ENCODE assay signal across 1 cellular context in the genomic region with DNA sequence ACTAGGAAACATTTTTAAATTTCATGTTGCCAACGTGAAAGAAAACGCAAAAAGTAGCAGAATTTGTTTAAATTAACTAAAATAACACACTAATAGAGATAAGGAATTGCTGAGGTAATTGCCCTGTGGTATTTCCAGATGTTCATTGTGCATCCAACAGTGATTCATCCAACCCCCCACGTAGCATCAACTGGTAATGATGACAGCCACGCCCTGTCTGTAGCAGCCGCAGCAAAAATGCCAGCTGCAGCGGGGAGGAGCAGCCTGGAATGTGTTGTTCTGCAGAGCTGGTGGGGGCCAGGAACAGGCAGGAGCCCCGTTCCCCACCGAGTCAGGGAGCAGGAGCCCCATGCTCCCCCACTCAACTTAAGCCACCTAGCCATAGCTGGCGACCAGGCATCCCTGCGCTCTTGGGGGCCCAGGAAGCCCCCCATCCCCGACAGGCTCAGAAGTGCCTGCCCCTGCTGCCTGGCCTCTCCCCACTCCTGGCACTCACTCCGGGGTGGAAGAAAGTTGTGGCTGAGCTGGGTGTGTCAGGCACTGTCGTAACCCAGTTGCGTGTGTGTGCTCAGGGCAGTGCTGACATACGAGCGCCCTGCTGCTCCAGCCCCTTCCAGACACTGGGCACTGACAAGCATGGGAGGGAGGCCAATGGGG.
A peak's percentile ranks its signal among the peaks of the same experiment; 100 is the strongest.
TF ChIP-seq lines count a peak whose summit lies in the region.

No MANE protein-coding gene starts in this region.

TF ChIP-seq in HEK293, 187 proteins besides CTCF, POLR2A, EP300 and RAD21 (continued from another document):
- TF ChIP-seq, protein P1, sequence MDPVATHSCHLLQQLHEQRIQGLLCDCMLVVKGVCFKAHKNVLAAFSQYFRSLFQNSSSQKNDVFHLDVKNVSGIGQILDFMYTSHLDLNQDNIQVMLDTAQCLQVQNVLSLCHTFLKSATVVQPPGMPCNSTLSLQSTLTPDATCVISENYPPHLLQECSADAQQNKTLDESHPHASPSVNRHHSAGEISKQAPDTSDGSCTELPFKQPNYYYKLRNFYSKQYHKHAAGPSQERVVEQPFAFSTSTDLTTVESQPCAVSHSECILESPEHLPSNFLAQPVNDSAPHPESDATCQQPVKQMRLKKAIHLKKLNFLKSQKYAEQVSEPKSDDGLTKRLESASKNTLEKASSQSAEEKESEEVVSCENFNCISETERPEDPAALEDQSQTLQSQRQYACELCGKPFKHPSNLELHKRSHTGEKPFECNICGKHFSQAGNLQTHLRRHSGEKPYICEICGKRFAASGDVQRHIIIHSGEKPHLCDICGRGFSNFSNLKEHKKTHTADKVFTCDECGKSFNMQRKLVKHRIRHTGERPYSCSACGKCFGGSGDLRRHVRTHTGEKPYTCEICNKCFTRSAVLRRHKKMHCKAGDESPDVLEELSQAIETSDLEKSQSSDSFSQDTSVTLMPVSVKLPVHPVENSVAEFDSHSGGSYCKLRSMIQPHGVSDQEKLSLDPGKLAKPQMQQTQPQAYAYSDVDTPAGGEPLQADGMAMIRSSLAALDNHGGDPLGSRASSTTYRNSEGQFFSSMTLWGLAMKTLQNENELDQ (tag by site-specific recombination; IDR thresholded peaks at IDR 0.05; ENCODE audit: low read depth), result no peak
- TF ChIP-seq, protein P2, sequence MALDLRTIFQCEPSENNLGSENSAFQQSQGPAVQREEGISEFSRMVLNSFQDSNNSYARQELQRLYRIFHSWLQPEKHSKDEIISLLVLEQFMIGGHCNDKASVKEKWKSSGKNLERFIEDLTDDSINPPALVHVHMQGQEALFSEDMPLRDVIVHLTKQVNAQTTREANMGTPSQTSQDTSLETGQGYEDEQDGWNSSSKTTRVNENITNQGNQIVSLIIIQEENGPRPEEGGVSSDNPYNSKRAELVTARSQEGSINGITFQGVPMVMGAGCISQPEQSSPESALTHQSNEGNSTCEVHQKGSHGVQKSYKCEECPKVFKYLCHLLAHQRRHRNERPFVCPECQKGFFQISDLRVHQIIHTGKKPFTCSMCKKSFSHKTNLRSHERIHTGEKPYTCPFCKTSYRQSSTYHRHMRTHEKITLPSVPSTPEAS (tag by site-specific recombination; IDR thresholded peaks at IDR 0.05), result no peak
- TF ChIP-seq, protein P3, sequence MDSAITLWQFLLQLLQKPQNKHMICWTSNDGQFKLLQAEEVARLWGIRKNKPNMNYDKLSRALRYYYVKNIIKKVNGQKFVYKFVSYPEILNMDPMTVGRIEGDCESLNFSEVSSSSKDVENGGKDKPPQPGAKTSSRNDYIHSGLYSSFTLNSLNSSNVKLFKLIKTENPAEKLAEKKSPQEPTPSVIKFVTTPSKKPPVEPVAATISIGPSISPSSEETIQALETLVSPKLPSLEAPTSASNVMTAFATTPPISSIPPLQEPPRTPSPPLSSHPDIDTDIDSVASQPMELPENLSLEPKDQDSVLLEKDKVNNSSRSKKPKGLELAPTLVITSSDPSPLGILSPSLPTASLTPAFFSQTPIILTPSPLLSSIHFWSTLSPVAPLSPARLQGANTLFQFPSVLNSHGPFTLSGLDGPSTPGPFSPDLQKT (IDR thresholded peaks at IDR 0.05; ENCODE audit: borderline replicate concordance, low read depth, low read length), result no peak
- TF ChIP-seq REPIN1 (tag by site-specific recombination; IDR thresholded peaks at IDR 0.05; ENCODE audit: low read depth), result no peak
- TF ChIP-seq KLF1 (tag by site-specific recombination; IDR thresholded peaks at IDR 0.05), result peak; percentile 27; the same call in 1 of the 2 replicates
- no peak for TF ChIP-seq HOXD13 (CRISPR knock-in tag; IDR thresholded peaks at IDR 0.05; ENCODE audit: borderline replicate concordance)
- TF ChIP-seq ZNF837 (tag by site-specific recombination; IDR thresholded peaks at IDR 0.05), result no peak
- TF ChIP-seq ZNF292 (tag by site-specific recombination; IDR thresholded peaks at IDR 0.05; ENCODE audit: borderline replicate concordance, low read depth), result no peak
